In genomic region chr1:85850238-85850637, GRCh38 we compare ENCODE assay signal across 8 cellular contexts.
DNase-seq lines count a peak whose midpoint lies in the region; ATAC-seq and TF ChIP-seq lines count a peak whose summit lies in the region.

No MANE protein-coding gene starts in this region.

- ATAC-seq in HG02642 (IDR thresholded peaks at IDR 0.05; ENCODE audit: poor library complexity, unreplicated experiment), result no peak
- ATAC-seq in HG02973 (IDR thresholded peaks at IDR 0.05; ENCODE audit: unreplicated experiment), result no peak
- ATAC-seq in HG03095 (IDR thresholded peaks at IDR 0.05; ENCODE audit: unreplicated experiment), result no peak

- DNase-seq in DMS 273 (lab: John Stamatoyannopoulos, UW; ENCODE audit: unreplicated experiment), result peak; percentile 3
- DNase-seq in DMS 273 treated with DMSO at 0.1 percent for 48 hours (lab: John Stamatoyannopoulos, UW), result no peak
- DNase-seq in RKO (ENCODE audit: low spot score), result peak; percentile 77
- DNase-seq in epithelial cell of proximal tubule (ENCODE audit: low read depth), result peak; percentile 97
- DNase-seq in smooth muscle cell of the brain vasculature (ENCODE audit: low read depth, low spot score), result peak; percentile 63

- no peak overlapping the region for H3K4me3 ChIP-seq in epithelial cell of proximal tubule (ENCODE audit: low read depth, low read length)

- TF ChIP-seq CTCF in epithelial cell of proximal tubule (conservative IDR thresholded peaks at IDR 0.05; ENCODE audit: low read depth, low read length), result peak; percentile 68
